Comparison of ENCODE assay signal across 13 cellular contexts in genomic region chr3:55285156-55285555, GRCh38.
"Had no signal": no experiment of that assay in that cellular context is flagged by ENCODE, and none has a peak within 500 bp of the region (broad histone marks: within the 10 kb centered on the region; RNA-seq: fewer than 3 reads in every experiment).

No MANE protein-coding gene starts in this region.

- H3K4me3 ChIP-seq: esophagus muscularis mucosa, lower lobe of right lung, vagina had no signal

- H3K27ac ChIP-seq: esophagus muscularis mucosa, lower lobe of right lung, neutrophil, vagina had no signal

- H3K9me3 ChIP-seq: esophagus muscularis mucosa, lower lobe of right lung, neutrophil, vagina had no signal

- H3K36me3 ChIP-seq: esophagus muscularis mucosa, lower lobe of right lung, neutrophil, vagina had no signal

- H3K4me1 ChIP-seq: esophagus muscularis mucosa, lower lobe of right lung, vagina had no signal

- DNase-seq: activated CD4-positive, alpha-beta memory T cell treated with anti-CD3 and anti-CD28 coated beads for 36 hours; activated CD4-positive, alpha-beta T cell treated with anti-CD3 and anti-CD28 coated beads for 4 hours; activated gamma-delta T cell treated with Interleukin-2 at 50 U/mL for 16 hours; activated T-cell treated with anti-CD3 and anti-CD28 coated beads for 4 hours; effector CD4-positive, alpha-beta T cell; lower lobe of right lung; natural killer cell; posterior cingulate gyrus; stimulated activated naive CD8-positive, alpha-beta T cell treated with anti-CD3 and anti-CD28 coated beads, Interleukin-15, Interleukin-2, amounts not matched to agents 100 U/mL and 50 U/mL, for 24 hours; trophoblast cell had no signal

- H3K27me3 ChIP-seq: esophagus muscularis mucosa, neutrophil, vagina had no signal
